9 cellular contexts compared by ENCODE assay signal in the genomic region with DNA sequence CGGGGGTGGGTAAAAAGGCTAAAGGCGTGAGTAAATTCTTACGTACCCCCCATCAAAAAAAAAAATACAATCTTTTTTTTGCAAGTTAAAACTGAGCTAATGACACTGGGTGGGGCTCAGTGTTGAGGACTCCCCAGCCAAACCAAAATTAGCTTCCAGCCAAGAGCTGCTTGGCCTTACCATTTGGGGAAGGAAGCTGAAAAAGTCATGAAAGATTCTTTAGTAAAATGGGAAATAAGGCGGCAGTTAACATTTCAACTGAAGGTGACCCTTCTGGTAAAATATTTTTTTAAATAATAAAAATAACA. TPM values are rescaled to one million over a fixed set of nuclear protein-coding genes. Genes with fewer than 3 reads are reported as not detected.
DNase-seq lines count a peak whose midpoint lies in the region; ATAC-seq, FAIRE-seq and TF ChIP-seq lines count a peak whose summit lies in the region.
"Had no signal": no experiment of that assay in that cellular context is flagged by ENCODE, and none has a peak within 500 bp of the region (broad histone marks: within the 10 kb centered on the region; RNA-seq: fewer than 3 reads in every experiment).

No MANE protein-coding gene starts in this region.

- no peak for TF ChIP-seq CTCF in DOHH2 (IDR thresholded peaks at IDR 0.05; ENCODE audit: low read depth, low read length, poor library complexity, severe bottlenecking)
- TF ChIP-seq CTCF in OCI-LY7 (conservative IDR thresholded peaks at IDR 0.05; ENCODE audit: low read length): no peak
- TF ChIP-seq CTCF in dorsolateral prefrontal cortex (IDR thresholded peaks at IDR 0.05 in 54 of 56, conservative IDR thresholded peaks at IDR 0.05 in 2 of 56; ENCODE audit: low read depth in 1 of 56, partially characterized antibody in 56 of 56): no peak
- TF ChIP-seq CTCF in osteocyte (IDR thresholded peaks at IDR 0.05): no peak
- no peak for TF ChIP-seq CTCF in pancreas (IDR thresholded peaks at IDR 0.05)

- no peak for FAIRE-seq in pancreas (lab: Jason Lieb, UNC)

- peak overlapping the region; percentile 71 for H3K27ac ChIP-seq in DOHH2 (ENCODE audit: low read depth, low read length)
- H3K27ac ChIP-seq in OCI-LY7 (ENCODE audit: low read depth, low read length, poor library complexity, severe bottlenecking): peak overlapping the region; percentile 90
- H3K27ac ChIP-seq in dorsolateral prefrontal cortex: peak overlapping the region; percentile 26 to 93 (median 84)
- peak overlapping the region in 2 of 4 donors; percentile 63 to 88 for H3K27ac ChIP-seq in pancreas

- H3K4me3 ChIP-seq in DOHH2 (ENCODE audit: low read length) (peak overlapping the region; percentile 73), OCI-LY7 (ENCODE audit: low read depth, low read length, poor library complexity, severe bottlenecking) (peak overlapping the region; percentile 58), dorsolateral prefrontal cortex (peak overlapping the region in 27 of 59 donors; percentile 0 to 55 (median 28)), pancreas (no peak overlapping the region)

- ATAC-seq in pancreas: no peak
- ATAC-seq: left colon had no signal

- H3K27ac Mint-ChIP-seq in osteocyte (ENCODE audit: unreplicated experiment): peak overlapping the region; percentile 97

- H4K20me1 ChIP-seq in DOHH2 (ENCODE audit: control insufficient read depth, insufficient read depth, low read depth, low read length): no peaks in the 10 kb centered on the region
- no peaks in the 10 kb centered on the region for H4K20me1 ChIP-seq in OCI-LY7 (ENCODE audit: insufficient read depth, low read length)

- H3K79me2 ChIP-seq in DOHH2 (ENCODE audit: control insufficient read depth, low read length) (no peaks in the 10 kb centered on the region), OCI-LY7 (ENCODE audit: insufficient read depth, low read depth, low read length) (peaks cover 70% of the 10 kb centered on the region)

- peak overlapping the region; percentile 98 for H3K4me2 ChIP-seq in DOHH2 (ENCODE audit: low read length)
- peak overlapping the region; percentile 81 for H3K4me2 ChIP-seq in OCI-LY7 (ENCODE audit: low read length)

- 76 to 81% methylated on average over 4 of the region's 4 CpGs for WGBS in pancreas, 2 donors

- H3K36me3 ChIP-seq in DOHH2 (ENCODE audit: control insufficient read depth, low read length): no peaks in the 10 kb centered on the region
- peaks cover 16% of the 10 kb centered on the region for H3K36me3 ChIP-seq in OCI-LY7 (ENCODE audit: insufficient read depth, low read length)
- no peaks in the 10 kb centered on the region for H3K36me3 ChIP-seq in pancreas

- no peaks in the 10 kb centered on the region for H3K9me3 ChIP-seq in DOHH2 (ENCODE audit: control insufficient read depth, insufficient read depth, low read length)
- H3K9me3 ChIP-seq in OCI-LY7 (ENCODE audit: low read length): no peaks in the 10 kb centered on the region
- H3K9me3 ChIP-seq in pancreas: no peaks in the 10 kb centered on the region

- H2AFZ ChIP-seq in OCI-LY7 (ENCODE audit: low read length): no peak overlapping the region

- H3K9me2 ChIP-seq in DOHH2 (replicated peaks; ENCODE audit: control insufficient read depth, low read length) (no peaks in the 10 kb centered on the region), OCI-LY7 (ENCODE audit: insufficient read depth, low read length) (no peaks in the 10 kb centered on the region)

- peaks cover 25% of the 10 kb centered on the region for H3K36me3 Mint-ChIP-seq in osteocyte (ENCODE audit: unreplicated experiment)

- peaks cover 6% of the 10 kb centered on the region for H3F3A ChIP-seq in DOHH2 (ENCODE audit: control insufficient read depth, insufficient read depth)

- DNase-seq in OCI-LY7 (ENCODE audit: low spot score) (no peak), dorsolateral prefrontal cortex (no peak), osteocyte (ENCODE audit: extremely low spot score, unreplicated experiment) (no peak), GM19238 (ENCODE audit: insufficient read length, low spot score) (no peak), pancreas (no peak), inferior parietal cortex (ENCODE audit: extremely low spot score) (no peak)
- no peak for DNase-seq in stimulated activated naive CD4-positive, alpha-beta T cell treated with Interleukin-2 at 50 U/mL for 16 hours (lab: John Stamatoyannopoulos, UW)
- DNase-seq: left colon had no signal

- intact Hi-C loops in OCI-LY7 (cut with micrococcal nuclease; ENCODE audit: unreplicated experiment) (loop anchor here (2.0 kb wide), 1 partner anchor 16 kb away; the partner anchor contains the start of gene SMAD7), dorsolateral prefrontal cortex (cut with DNase I) (loop anchor here in 1 of 2 donors (5.0 kb wide), 1 partner anchor 152 kb away; no protein-coding TSS in a partner anchor), pancreas (cut with DNase I) (no loop called here)

- no peaks in the 10 kb centered on the region for H3K27me3 Mint-ChIP-seq in osteocyte (ENCODE audit: unreplicated experiment)

- peaks cover 91% of the 10 kb centered on the region for H3K4me1 Mint-ChIP-seq in osteocyte (ENCODE audit: unreplicated experiment)

- H3K27me3 ChIP-seq in DOHH2 (ENCODE audit: control insufficient read depth, low read length): no peaks in the 10 kb centered on the region
- no peaks in the 10 kb centered on the region for H3K27me3 ChIP-seq in dorsolateral prefrontal cortex
- H3K27me3 ChIP-seq in pancreas: no peaks in the 10 kb centered on the region

- peaks cover 67% of the 10 kb centered on the region for H3K4me1 ChIP-seq in DOHH2 (ENCODE audit: control insufficient read depth, low read length)
- H3K4me1 ChIP-seq in OCI-LY7 (ENCODE audit: insufficient read depth, low read length, poor library complexity, severe bottlenecking): peaks cover 84% of the 10 kb centered on the region
- H3K4me1 ChIP-seq in pancreas: peaks cover 29 to 73% (median 46%) of the 10 kb centered on the region in 3 donors

- TSS peak; percentile 76 for BruUV-seq in OCI-LY7 (replicated peaks; lab: Mats Ljungman, UMichigan)

- POLR2A ChIA-PET in OCI-LY7 (lab: Charles Lee): interaction anchor here (0.8 kb wide), 1 partner anchor 312 kb away, joined by 3 read pairs; no protein-coding TSS in a partner anchor

- no peaks in the 10 kb centered on the region for H3K9me3 Mint-ChIP-seq in osteocyte (ENCODE audit: unreplicated experiment)

- CTCF ChIA-PET in OCI-LY7 (lab: Charles Lee; ENCODE audit: unreplicated experiment): no interaction called here

- peak overlapping the region; percentile 26 for H3K4me3 Mint-ChIP-seq in osteocyte (ENCODE audit: unreplicated experiment)

RNA-seq across cellular contexts. Expression of gene SMAD7, which starts 16.4 kb away (rescaled TPM):
- total RNA-seq in OCI-LY7 (2014; rRNA removed; shearing (Covaris generic)): 13.5 and 15.1 TPM in 2 replicates
- 2.9 and 3.2 TPM in 2 replicates for total RNA-seq in OCI-LY7 (2022)
- total RNA-seq in dorsolateral prefrontal cortex: 10 to 100 TPM; 14.2 to 34.2 (median 23.6) TPM
- total RNA-seq in osteocyte: 53.6 and 55.8 TPM in 2 replicates
- 10 to 100 TPM in 2 of 6 donors, 1 to 10 TPM in 4; 5.3 to 22.4 (median 6.8) TPM for total RNA-seq in pancreas
- 1 to 10 TPM; 4.2 to 8.2 TPM for polyA plus RNA-seq in pancreas

Comparison
In these comparisons a context has a peak if more than half of its experiments do, and no peak if none do; other contexts are left out.
1. H3K4me3 ChIP-seq: peak in DOHH2 (single experiment) and OCI-LY7 (single experiment); none in pancreas (0 of 4).